Comparison of ENCODE assay signal across 22 cellular contexts in the genomic region with DNA sequence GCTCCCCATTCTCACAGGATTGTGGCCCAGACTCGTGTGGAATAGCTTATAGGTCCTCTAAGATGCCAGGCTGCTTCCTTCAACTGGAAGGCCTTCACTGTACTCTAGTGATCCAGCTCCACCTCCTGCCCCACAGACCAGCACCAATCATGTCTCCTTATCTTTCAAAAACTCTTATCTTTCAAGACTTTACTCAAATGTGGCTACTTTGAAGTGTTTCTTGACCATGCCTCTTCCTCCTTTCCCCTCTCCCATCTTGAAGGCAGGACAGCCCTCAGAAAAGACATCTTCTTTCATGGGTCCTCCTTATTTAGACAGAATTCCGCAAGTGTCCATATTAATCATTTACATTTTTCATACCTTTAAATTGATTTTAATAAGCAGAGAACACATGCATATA.
"Had no signal": no experiment of that assay in that cellular context is flagged by ENCODE, and none has a peak within 500 bp of the region (broad histone marks: within the 10 kb centered on the region; RNA-seq: fewer than 3 reads in every experiment).

No MANE protein-coding gene starts in this region.

- DNase-seq: IMR-90, Kasumi-1, MM.1S, NCI-H1092 treated with DMSO at 0.1 percent for 48 hours, NCI-H1436, NCI-H187, NCI-H2029, NCI-H2081 treated with DMSO at 0.1 percent for 48 hours, NCI-H2171, NCI-H226, NCI-H446, NCI-H510A, NCI-H524 treated with DMSO at 0.1 percent for 48 hours, NCI-H69, NCI-H774, PC-3, SHP77 had no signal

- H3K9ac ChIP-seq: KMS-11 had no signal

- ATAC-seq: HepG2, Panc1, PC-3, SK-N-SH treated with all-trans-retinoic acid at 6 μM for 48 hours had no signal

- H3K4me2 ChIP-seq: KMS-11 had no signal

- H3K27ac ChIP-seq: KMS-11, RWPE1 had no signal

- FAIRE-seq: HepG2 had no signal
